ENCODE assay signal across 8 cellular contexts in genomic region chr1:224113545-224113917, GRCh38. TPM values are rescaled to one million over a fixed set of nuclear protein-coding genes. Genes with fewer than 3 reads are reported as not detected.
DNase-seq lines count a peak whose midpoint lies in the region; ATAC-seq, FAIRE-seq and TF ChIP-seq lines count a peak whose summit lies in the region.

No MANE protein-coding gene starts in this region.

- no peaks in the 10 kb centered on the region; the same call in 1 of the 2 replicates for H3K23me2 ChIP-seq in H1 (ENCODE audit: low read depth, low read length)

- peak; percentile 8 for ATAC-seq in GM19023 (IDR thresholded peaks at IDR 0.05; ENCODE audit: unreplicated experiment)
- no peak for ATAC-seq in HG02840 (IDR thresholded peaks at IDR 0.05; ENCODE audit: low FRiP score, unreplicated experiment)

- H3K14ac ChIP-seq in H1 (ENCODE audit: insufficient read length): no peak overlapping the region

- no peak overlapping the region for H2BK12ac ChIP-seq in H1 (ENCODE audit: low read depth, low read length)

- peak overlapping the region; percentile 80 for H3K27ac ChIP-seq in KOPT-K1 (ENCODE audit: low read depth, low read length, poor library complexity, severe bottlenecking)
- H3K27ac ChIP-seq in H1 (ENCODE audit: low read depth, low read length): no peak overlapping the region
- peak overlapping the region; percentile 85 for H3K27ac ChIP-seq in rectal smooth muscle tissue (ENCODE audit: low read depth, low read length)

- no peak for TF ChIP-seq CTCF in H1 (IDR thresholded peaks at IDR 0.05; ENCODE audit: control extremely low read depth in 1 of 3, insufficient read depth in 1 of 3, low read depth in 1 of 3, low read length in 3 of 3)

- no peak overlapping the region for H4K91ac ChIP-seq in H1 (replicated peaks; ENCODE audit: insufficient read length, low read length)

- WGBS in H1 (ENCODE audit: extremely low coverage in 1 of 2, insufficient coverage in 1 of 2, insufficient read length in 1 of 2, insufficient replicate concordance in 2 of 2, low coverage in 1 of 2, low lambda C conversion rate in 2 of 2, missing lambda C conversion rate in 1 of 2), 2 experiments: 74% methylated on average over 2 of the region's 2 CpGs; no CpG with 5 or more reads in 1 of the 2 experiments

- H3K36me3 ChIP-seq in KOPT-K1 (ENCODE audit: insufficient read depth, low read length) (peaks cover 4% of the 10 kb centered on the region; the same call in 1 of the 2 replicates), H1 (ENCODE audit: control insufficient read depth in 2 of 4, insufficient read depth in 4 of 4, low read length in 3 of 4) (peaks cover 0 to 6% (median 0%) of the 10 kb centered on the region in 4 experiments; a peak in 1 of 8 replicates), rectal smooth muscle tissue (ENCODE audit: control insufficient read depth, insufficient read depth, low read length) (no peaks in the 10 kb centered on the region)

- H2AK5ac ChIP-seq in H1 (ENCODE audit: low read depth, low read length): no peak overlapping the region

- CTCF ChIA-PET in H1 (lab: Charles Lee; ENCODE audit: partially characterized antibody): no interaction called here

- H3K9ac ChIP-seq in H1 (replicated peaks in 1 of 4; ENCODE audit: extremely low read depth in 1 of 4, low read depth in 3 of 4, low read length in 3 of 4) (no peak overlapping the region), rectal smooth muscle tissue (ENCODE audit: low read length) (peak overlapping the region; percentile 27)

- H2BK20ac ChIP-seq in H1 (ENCODE audit: low read length): no peak overlapping the region

- peak overlapping the region; percentile 70; the same call in 1 of the 2 replicates for H2AFZ ChIP-seq in H1 (ENCODE audit: low read length)

- H3K18ac ChIP-seq in H1 (ENCODE audit: extremely low read depth, low read length): no peak overlapping the region

- POLR2A ChIA-PET in H1 (lab: Charles Lee; ENCODE audit: partially characterized antibody): interaction anchor here (0.8 to 2.0 kb wide), 4 partner anchors 66 to 222 kb away, joined by 3 to 5 read pairs (median 4); partner anchors contain the start of genes DEGS1 and NVL

- no peak for TF ChIP-seq RAD21 in H1 (IDR thresholded peaks at IDR 0.05 in 1 of 2, conservative IDR thresholded peaks at IDR 0.05 in 1 of 2; ENCODE audit: low read depth in 2 of 2, low read length in 2 of 2)

- FAIRE-seq in H1 (lab: Jason Lieb, UNC): no peak

- H3K27me3 ChIP-seq in H1 (replicated peaks in 1 of 4; ENCODE audit: control insufficient read depth in 3 of 4, extremely low read depth in 1 of 4, insufficient read depth in 3 of 4, low read length in 3 of 4) (no peaks in the 10 kb centered on the region), rectal smooth muscle tissue (ENCODE audit: control insufficient read depth, insufficient read depth, low read length) (no peaks in the 10 kb centered on the region)

- H3K79me1 ChIP-seq in H1 (ENCODE audit: low read depth, low read length): no peaks in the 10 kb centered on the region

- H3K4me2 ChIP-seq in H1 (ENCODE audit: insufficient read depth in 1 of 2, low read depth in 2 of 2, low read length in 2 of 2): peak overlapping the region; percentile 14 to 67; a peak in 2 of 4 replicates

- no peak for TF ChIP-seq POLR2A in H1 (IDR thresholded peaks at IDR 0.05; ENCODE audit: control extremely low read depth in 1 of 2, low read depth in 2 of 2, low read length in 2 of 2)

- no peak for TF ChIP-seq EP300 in H1 (IDR thresholded peaks at IDR 0.05; ENCODE audit: borderline replicate concordance in 1 of 2, low read depth in 2 of 2, low read length in 2 of 2)

- peaks cover 1 to 7% of the 10 kb centered on the region in 2 experiments for H4K20me1 ChIP-seq in H1 (replicated peaks in 1 of 2; ENCODE audit: control insufficient read depth in 1 of 2, insufficient read depth in 2 of 2, low read length in 2 of 2)

- no peak overlapping the region for H2BK15ac ChIP-seq in H1 (ENCODE audit: low read length)

- no peak overlapping the region for H2BK5ac ChIP-seq in H1 (ENCODE audit: low read depth, low read length)

- H3K9me3 ChIP-seq in KOPT-K1 (ENCODE audit: insufficient read depth, low read length, poor library complexity, severe bottlenecking) (no peaks in the 10 kb centered on the region), H1 (ENCODE audit: insufficient read depth in 2 of 2, low read depth in 1 of 2, low read length in 1 of 2) (no peaks in the 10 kb centered on the region)

- H4K8ac ChIP-seq in H1 (ENCODE audit: extremely low read depth, insufficient read depth, low read length): no peak overlapping the region

- H3K79me2 ChIP-seq in H1 (ENCODE audit: control insufficient read depth in 1 of 2, insufficient read depth in 2 of 2, low read length in 2 of 2): peaks cover 16 to 45% of the 10 kb centered on the region in 2 experiments

- DNase-seq in H1 (ENCODE audit: low read depth in 1 of 2, low spot score in 2 of 2) (no peak), medulla oblongata (ENCODE audit: extremely low spot score) (no peak)
- DNase-seq in effector CD8-positive, alpha-beta T cell (lab: John Stamatoyannopoulos, UW): no peak
- no peak for DNase-seq in activated CD8-positive, alpha-beta memory T cell treated with anti-CD3 and anti-CD28 coated beads for 24 hours

- peak overlapping the region in 2 of 4 experiments; percentile 84 to 92; a peak in 3 of 8 replicates for H3K4me3 ChIP-seq in H1 (ENCODE audit: extremely low read depth in 1 of 4, insufficient read depth in 2 of 4, low read depth in 3 of 4, low read length in 4 of 4)
- H3K4me3 ChIP-seq in rectal smooth muscle tissue (ENCODE audit: low read length): peak overlapping the region; percentile 84

- no peak overlapping the region for H3K4ac ChIP-seq in H1 (replicated peaks; ENCODE audit: insufficient read length, low read depth, low read length)

- peaks cover 0 to 4% (median 1%) of the 10 kb centered on the region in 4 experiments; a peak in 2 of 7 replicates for H3K4me1 ChIP-seq in H1 (replicated peaks in 1 of 4; ENCODE audit: control insufficient read depth in 3 of 4, insufficient read depth in 4 of 4, low read length in 3 of 4)
- H3K4me1 ChIP-seq in rectal smooth muscle tissue (ENCODE audit: control insufficient read depth, insufficient read depth, low read length): peaks cover 13% of the 10 kb centered on the region

- H3K56ac ChIP-seq in H1 (replicated peaks; ENCODE audit: insufficient read length, low read depth, low read length): no peak overlapping the region

- peak overlapping the region; percentile 45 for H4K5ac ChIP-seq in H1 (ENCODE audit: insufficient read length, low read depth, low read length)

- no peak overlapping the region for H2BK120ac ChIP-seq in H1 (replicated peaks; ENCODE audit: low read depth, low read length)

- no peak overlapping the region for H3K23ac ChIP-seq in H1 (ENCODE audit: insufficient read length)

TF ChIP-seq in H1, 55 proteins besides CTCF, POLR2A, EP300 and RAD21:
- TF ChIP-seq CBX8 (IDR thresholded peaks at IDR 0.05; ENCODE audit: borderline replicate concordance, low read depth, low read length): no peak
- no peak for TF ChIP-seq RBBP5 (IDR thresholded peaks at IDR 0.05; ENCODE audit: borderline replicate concordance, low read depth, low read length)
- TF ChIP-seq RFX5 (IDR thresholded peaks at IDR 0.05; ENCODE audit: borderline replicate concordance, low read depth, low read length): no peak
- TF ChIP-seq HDAC6 (IDR thresholded peaks at IDR 0.05; ENCODE audit: low read depth, low read length): no peak
- TF ChIP-seq POLR2AphosphoS5 (IDR thresholded peaks at IDR 0.05; ENCODE audit: low read depth, low read length): no peak
- TF ChIP-seq CHD1 (IDR thresholded peaks at IDR 0.05; ENCODE audit: low read depth, low read length): no peak
- TF ChIP-seq SRF (IDR thresholded peaks at IDR 0.05; ENCODE audit: low read depth, low read length): no peak
- no peak for TF ChIP-seq CEBPB (IDR thresholded peaks at IDR 0.05; ENCODE audit: low read depth, low read length)
- TF ChIP-seq SIX5 (IDR thresholded peaks at IDR 0.05; ENCODE audit: low read depth, low read length): no peak
- no peak for TF ChIP-seq YY1 (IDR thresholded peaks at IDR 0.05; ENCODE audit: low read depth, low read length)
- TF ChIP-seq EZH2 (IDR thresholded peaks at IDR 0.05; ENCODE audit: low read depth, low read length, severe bottlenecking): no peak
- TF ChIP-seq CHD2 (IDR thresholded peaks at IDR 0.05; ENCODE audit: low read length): no peak
- no peak for TF ChIP-seq SIN3A (conservative IDR thresholded peaks at IDR 0.05 in 1 of 2, IDR thresholded peaks at IDR 0.05 in 1 of 2; ENCODE audit: low read depth in 1 of 2, low read length in 2 of 2)
- TF ChIP-seq SUZ12 (IDR thresholded peaks at IDR 0.05; ENCODE audit: low read length): no peak
- no peak for TF ChIP-seq RNF2 (IDR thresholded peaks at IDR 0.05; ENCODE audit: borderline replicate concordance, low read depth, low read length, missing control alignments, poor library complexity, severe bottlenecking)
- no peak for TF ChIP-seq USF2 (IDR thresholded peaks at IDR 0.05; ENCODE audit: low read length)
- no peak for TF ChIP-seq NANOG (IDR thresholded peaks at IDR 0.05; ENCODE audit: insufficient read depth, low read depth, low read length, poor library complexity, severe bottlenecking)
TF ChIP-seq in H1: peak in this region for 0.

RNA-seq across cellular contexts. Expression of gene FBXO28, which starts 0.4 kb away (rescaled TPM):
- 37.0 and 42.5 TPM in 2 replicates for total RNA-seq in H1 (2021; fragmentation: NEBNext Ultra II Directional; extraction: Animal tissue kit (Norgen Biotek cat#: 25700))
- 8.6 and 10.3 TPM in 2 replicates for polyA plus RNA-seq in H1 (2011; rRNA removed)
- polyA plus RNA-seq in H1 (2011; cell fraction: cytosol; rRNA removed): 12.3 TPM
- polyA plus RNA-seq in H1 (2011; cell fraction: nucleus; rRNA removed): 9.2 TPM
- 16.9 to 26.1 TPM (median 20.0 TPM) in 4 replicates for polyA plus RNA-seq in H1 (2012, experiment 1 of 2)
- polyA plus RNA-seq in H1 (2012, experiment 2 of 2): 2.6 TPM
- polyA plus RNA-seq in H1 (2013, experiment 1 of 2): 15.0 TPM
- polyA plus RNA-seq in H1 (2013, experiment 2 of 2): 14.4 TPM
- polyA minus RNA-seq in H1 (2011; rRNA and poly(A)+ RNA removed): 23.7 and 26.4 TPM in 2 replicates
- 25.9 TPM for polyA minus RNA-seq in H1 (2011; cell fraction: cytosol; rRNA and poly(A)+ RNA removed)
- polyA minus RNA-seq in H1 (2011; cell fraction: nucleus; rRNA and poly(A)+ RNA removed): 33.7 TPM
